26 cellular contexts compared by ENCODE assay signal in genomic region chr13:110394371-110394841, GRCh38.
DNase-seq lines count a peak whose midpoint lies in the region; ATAC-seq, FAIRE-seq and TF ChIP-seq lines count a peak whose summit lies in the region.
"Had no signal": no experiment of that assay in that cellular context is flagged by ENCODE, and none has a peak within 500 bp of the region (broad histone marks: within the 10 kb centered on the region; RNA-seq: fewer than 3 reads in every experiment).

No MANE protein-coding gene starts in this region.

- POLR2A ChIA-PET in IMR-90 (lab: Charles Lee; ENCODE audit: unreplicated experiment) = no interaction called here

- no peaks in the 10 kb centered on the region for H3K27me3 ChIP-seq in IMR-90 (ENCODE audit: control insufficient read depth, insufficient read depth, low read length)
- H3K27me3 ChIP-seq in stomach = peaks cover 0 to 4% (median 0%) of the 10 kb centered on the region in 3 donors
- H3K27me3 ChIP-seq: right lobe of liver had no signal

- H4K5ac ChIP-seq in IMR-90 (ENCODE audit: low read depth, low read length) = peak overlapping the region; percentile 37; the same call in 1 of the 2 replicates

- peak overlapping the region; percentile 68 for H3K18ac ChIP-seq in IMR-90 (ENCODE audit: low read depth, low read length)

- no peak overlapping the region for H3K4me3 Mint-ChIP-seq in mesothelial cell of epicardium
- H3K4me3 Mint-ChIP-seq: activated CD4-positive, alpha-beta T cell treated with anti-CD3 and anti-CD28 coated beads, Interleukin-2, amount 10 ng/mL, durations not matched to agents 24 days and 14 days; dendritic cell treated with granulocyte-macrophage colony-stimulating factor and Interleukin-4, amounts not matched to agents 40 ng/mL and 50 ng/mL, for 4 days; memory B cell had no signal

- no peak for TF ChIP-seq POLR2A in IMR-90 (IDR thresholded peaks at IDR 0.05; ENCODE audit: low read depth, low read length)
- TF ChIP-seq POLR2A in stomach (IDR thresholded peaks at IDR 0.05) = no peak

- no peaks in the 10 kb centered on the region for H3K27me3 Mint-ChIP-seq in mesothelial cell of epicardium (ENCODE audit: low read depth)

- TF ChIP-seq EP300 in stomach (IDR thresholded peaks at IDR 0.05) = no peak

- peaks cover 8% of the 10 kb centered on the region for H3K9me3 Mint-ChIP-seq in mesothelial cell of epicardium
- H3K9me3 Mint-ChIP-seq: activated CD4-positive, alpha-beta T cell treated with anti-CD3 and anti-CD28 coated beads, Interleukin-2, amount 10 ng/mL, durations not matched to agents 24 days and 14 days; memory B cell had no signal

- no peak overlapping the region for H3K4me2 ChIP-seq in IMR-90 (ENCODE audit: low read depth, low read length)
- H3K4me2 ChIP-seq: PC-9 had no signal

- CTCF ChIA-PET in IMR-90 (lab: Yijun Ruan, JAX) = no interaction called here

- no peak for TF ChIP-seq CTCF in IMR-90 (conservative IDR thresholded peaks at IDR 0.05; ENCODE audit: low read depth, low read length)
- TF ChIP-seq CTCF in cardiac fibroblast (IDR thresholded peaks at IDR 0.05; ENCODE audit: low read depth, low read length) = peak; percentile 3
- TF ChIP-seq CTCF in mesothelial cell of epicardium (IDR thresholded peaks at IDR 0.05; ENCODE audit: unreplicated experiment) = no peak
- TF ChIP-seq CTCF in stomach (IDR thresholded peaks at IDR 0.05) = no peak
- TF ChIP-seq CTCF in kidney (IDR thresholded peaks at IDR 0.05; ENCODE audit: borderline replicate concordance, extremely low read depth, insufficient read depth) = no peak

- H3K36me3 Mint-ChIP-seq in mesothelial cell of epicardium = peaks cover 17% of the 10 kb centered on the region
- H3K36me3 Mint-ChIP-seq: memory B cell had no signal

- H2BK15ac ChIP-seq in IMR-90 (ENCODE audit: low read depth, low read length) = peak overlapping the region; percentile 95

- H3K27ac ChIP-seq in IMR-90 (ENCODE audit: insufficient read depth, low read length) = peak overlapping the region; percentile 47
- H3K27ac ChIP-seq in stomach = peak overlapping the region in 4 of 5 donors; percentile 84 to 94 (median 89)
- H3K27ac ChIP-seq in kidney (ENCODE audit: low read depth in 2 of 2, low read length in 2 of 2) = no peak overlapping the region
- H3K27ac ChIP-seq: HL-60, neutrophil, PC-9, right lobe of liver, suprapubic skin had no signal

- intact Hi-C loops in IMR-90 (cut with micrococcal nuclease) = no loop called here
- intact Hi-C loops in stomach (cut with DNase I; ENCODE audit: low total_unique reads) = no loop called here
- intact Hi-C loops in kidney (cut with DNase I) = no loop called here

- dilution Hi-C loops in IMR-90 (cut with HindIII; ENCODE audit: low sequenced_read_pairs, unreplicated experiment) = no loop called here

- peak; percentile 1 for ATAC-seq in IMR-90 (ENCODE audit: low read depth)
- ATAC-seq: right lobe of liver had no signal

- H3K36me3 ChIP-seq in IMR-90 (ENCODE audit: control insufficient read depth, insufficient read depth, low read length) (peaks cover 11% of the 10 kb centered on the region), stomach (no peaks in the 10 kb centered on the region), kidney (ENCODE audit: control insufficient read depth in 1 of 2, insufficient read depth in 2 of 2, low read length in 2 of 2) (peaks cover 0 to 5% of the 10 kb centered on the region in 2 donors)
- H3K36me3 ChIP-seq: neutrophil, right lobe of liver, suprapubic skin had no signal

- no peak overlapping the region for H3K9ac ChIP-seq in IMR-90 (ENCODE audit: low read depth, low read length)
- H3K9ac ChIP-seq in kidney (ENCODE audit: low read length in 2 of 2) = no peak overlapping the region

- H3K79me1 ChIP-seq in IMR-90 (ENCODE audit: low read depth in 1 of 2, low read length in 2 of 2) = peaks cover 29 to 68% of the 10 kb centered on the region in 2 experiments

- peak overlapping the region; percentile 97 for H2BK120ac ChIP-seq in IMR-90 (ENCODE audit: low read depth, low read length)

- H4K20me1 ChIP-seq in IMR-90 (ENCODE audit: insufficient read depth, low read length) = no peaks in the 10 kb centered on the region

- peak overlapping the region; percentile 43 for H3K27ac Mint-ChIP-seq in mesothelial cell of epicardium
- H3K27ac Mint-ChIP-seq: activated CD4-positive, alpha-beta T cell treated with anti-CD3 and anti-CD28 coated beads, Interleukin-2, amount 10 ng/mL, durations not matched to agents 24 days and 14 days; dendritic cell treated with granulocyte-macrophage colony-stimulating factor and Interleukin-4, amounts not matched to agents 40 ng/mL and 50 ng/mL, for 4 days; memory B cell had no signal

- TF ChIP-seq RAD21 in IMR-90 (IDR thresholded peaks at IDR 0.05; ENCODE audit: low read length) = no peak

- H3K9me3 ChIP-seq in IMR-90 (ENCODE audit: control insufficient read depth, insufficient read depth, low read length) (no peaks in the 10 kb centered on the region), stomach (no peaks in the 10 kb centered on the region), kidney (ENCODE audit: control insufficient read depth in 1 of 2, low read length in 2 of 2) (no peaks in the 10 kb centered on the region)
- H3K9me3 ChIP-seq: neutrophil, right lobe of liver, suprapubic skin had no signal

- peak overlapping the region; percentile 99 for H2AK5ac ChIP-seq in IMR-90 (ENCODE audit: low read depth, low read length)

- H2AK9ac ChIP-seq in IMR-90 (replicated peaks; ENCODE audit: low read depth, low read length, poor library complexity) = peak overlapping the region; percentile 62

- H4K8ac ChIP-seq in IMR-90 (ENCODE audit: low read depth in 2 of 2, low read length in 2 of 2) = peak overlapping the region; percentile 95 to 97

- in situ Hi-C loops in IMR-90 (cut with MboI; ENCODE audit: low sequenced_read_pairs) = no loop called here

- no peak overlapping the region for H3K4me3 ChIP-seq in IMR-90 (ENCODE audit: insufficient read depth, low read depth, low read length)
- H3K4me3 ChIP-seq in cardiac fibroblast (replicated peaks in 1 of 2; ENCODE audit: low read depth in 2 of 2, low read length in 2 of 2) = no peak overlapping the region
- no peak overlapping the region for H3K4me3 ChIP-seq in stomach
- no peak overlapping the region for H3K4me3 ChIP-seq in kidney (ENCODE audit: low read length in 2 of 2)
- H3K4me3 ChIP-seq: PC-9, right lobe of liver, suprapubic skin had no signal

- H2BK20ac ChIP-seq in IMR-90 (ENCODE audit: low read depth, low read length) = peak overlapping the region; percentile 98

- H2BK5ac ChIP-seq in IMR-90 (ENCODE audit: low read depth, low read length, poor library complexity, severe bottlenecking) = peak overlapping the region; percentile 99

- H2AFZ ChIP-seq in IMR-90 (replicated peaks; ENCODE audit: low read length, poor library complexity) = peak overlapping the region; percentile 37
- H2AFZ ChIP-seq: PC-9 had no signal

- no peak for FAIRE-seq in kidney (lab: Jason Lieb, UNC)

- peaks cover 41% of the 10 kb centered on the region for H3K4me1 ChIP-seq in IMR-90 (ENCODE audit: control insufficient read depth, insufficient read depth, low read length)
- H3K4me1 ChIP-seq in stomach = peaks cover 0 to 37% (median 17%) of the 10 kb centered on the region in 4 donors
- H3K4me1 ChIP-seq in kidney (ENCODE audit: control insufficient read depth in 1 of 2, insufficient read depth in 1 of 2, low read depth in 1 of 2, low read length in 2 of 2) = peaks cover 0 to 2% of the 10 kb centered on the region in 2 donors
- H3K4me1 ChIP-seq: right lobe of liver had no signal

- BruUV-seq in IMR-90 (replicated peaks; lab: Mats Ljungman, UMichigan) = no TSS peak

- peak overlapping the region; percentile 97 for H4K91ac ChIP-seq in IMR-90 (ENCODE audit: insufficient read depth, low read depth, low read length)

- H3K14ac ChIP-seq in IMR-90 (replicated peaks; ENCODE audit: low read depth, low read length) = peak overlapping the region; percentile 97

- peak; percentile 94 for DNase-seq in IMR-90
- DNase-seq in cardiac fibroblast (ENCODE audit: low read depth in 2 of 2) = peak in 1 of 2 donors; percentile 89
- no peak for DNase-seq in mesothelial cell of epicardium (ENCODE audit: low spot score in 2 of 2, unreplicated experiment in 2 of 2)
- DNase-seq in stomach = no peak
- no peak for DNase-seq in effector CD4-positive, alpha-beta T cell
- no peak for DNase-seq in activated naive CD4-positive, alpha-beta T cell (lab: John Stamatoyannopoulos, UW)
- no peak for DNase-seq in NCI-H1105 (lab: John Stamatoyannopoulos, UW)
- DNase-seq in kidney = no peak
- DNase-seq: activated CD4-positive, alpha-beta T cell treated with anti-CD3 and anti-CD28 coated beads, Interleukin-2, amount 10 ng/mL, durations not matched to agents 24 days and 14 days; activated CD8-positive, alpha-beta memory T cell treated with anti-CD3 and anti-CD28 coated beads, Interleukin-2, amount 50 U/mL, for 4 hours; activated gamma-delta T cell; Calu3; GF-D8; islet precursor cell; KBM-7; NCI-H1417; NCI-H2171; NCI-H82; right lobe of liver; stimulated activated CD4-positive, alpha-beta T cell treated with anti-CD3 and anti-CD28 coated beads, Interleukin-2, amount 100 ng/mL, for 48 hours had no signal

- 33% methylated on average over 3 of the region's 13 CpGs; no CpG with 5 or more reads in 1 of the 2 experiments for WGBS in IMR-90 (ENCODE audit: extremely low coverage in 2 of 2, insufficient read length in 1 of 2), 2 experiments
- 82 to 92% (median 88%) methylated on average over 13 of the region's 13 CpGs for WGBS in stomach, 5 donors

- peak overlapping the region; percentile 96 for H3K4ac ChIP-seq in IMR-90 (ENCODE audit: low read depth, low read length)

- peaks cover 63% of the 10 kb centered on the region for H3K4me1 Mint-ChIP-seq in mesothelial cell of epicardium
- H3K4me1 Mint-ChIP-seq: activated CD4-positive, alpha-beta T cell treated with anti-CD3 and anti-CD28 coated beads, Interleukin-2, amount 10 ng/mL, durations not matched to agents 24 days and 14 days; memory B cell had no signal

- H3K56ac ChIP-seq in IMR-90 (ENCODE audit: extremely low read depth, insufficient read depth, low read length) = peak overlapping the region; percentile 71

- H3K9me1 ChIP-seq in IMR-90 (ENCODE audit: insufficient read depth, low read length) = peaks cover 31% of the 10 kb centered on the region

- H3K23ac ChIP-seq in IMR-90 (ENCODE audit: low read depth, low read length) = peak overlapping the region; percentile 98

TF ChIP-seq in IMR-90, 13 proteins besides CTCF, POLR2A, EP300 and RAD21 (continues in another document):
- TF ChIP-seq MAZ (IDR thresholded peaks at IDR 0.05; ENCODE audit: borderline replicate concordance, low read depth, low read length) (no peak), NFE2L2 (IDR thresholded peaks at IDR 0.05; ENCODE audit: low read depth, low read length) (0 out of 2 replicates have a peak, but pooled peaks have one; percentile 1), RCOR1 (IDR thresholded peaks at IDR 0.05; ENCODE audit: insufficient replicate concordance, low read length) (no peak), CHD1 (IDR thresholded peaks at IDR 0.05; ENCODE audit: low read depth, low read length) (no peak), MAFK (IDR thresholded peaks at IDR 0.05; ENCODE audit: low read depth, low read length) (0 out of 2 replicates have a peak, but pooled peaks have one; percentile 24), RFX5 (IDR thresholded peaks at IDR 0.05; ENCODE audit: low read depth, low read length) (no peak), SMC3 (IDR thresholded peaks at IDR 0.05; ENCODE audit: low read depth, low read length) (no peak), CEBPB (IDR thresholded peaks at IDR 0.05; ENCODE audit: low read depth, low read length) (peak; percentile 89)

Comparison
In these comparisons a context has a peak if more than half of its experiments do, and no peak if none do; other contexts are left out.
1. H3K27ac ChIP-seq: peak in IMR-90 (single experiment) and stomach (4 of 5); none in kidney (0 of 2).